13 cellular contexts compared by ENCODE assay signal in genomic region chr22:27136596-27136995, GRCh38.
DNase-seq lines count a peak whose midpoint lies in the region; ATAC-seq and TF ChIP-seq lines count a peak whose summit lies in the region.
"Had no signal": no experiment of that assay in that cellular context is flagged by ENCODE, and none has a peak within 500 bp of the region (broad histone marks: within the 10 kb centered on the region; RNA-seq: fewer than 3 reads in every experiment).

No MANE protein-coding gene starts in this region.

- no peak overlapping the region for H3K4me2 ChIP-seq in mesenchymal stem cell (ENCODE audit: low read length, poor library complexity, severe bottlenecking)
- H3K4me2 ChIP-seq: BLaER1 had no signal

- H3K4me1 ChIP-seq in HEK293 (ENCODE audit: control insufficient read depth, insufficient read depth, low read length), result no peaks in the 10 kb centered on the region
- H3K4me1 ChIP-seq in mesenchymal stem cell (ENCODE audit: control insufficient read depth, insufficient read depth, low read depth, low read length), result peaks cover 30% of the 10 kb centered on the region

- POLR2A ChIA-PET in HEK293 (lab: Yijun Ruan, JAX), result interaction anchor here (1.7 kb wide), 1 partner anchor 10 kb away, joined by 3 read pairs; no protein-coding TSS in a partner anchor

- peak overlapping the region in 1 of 2 experiments; percentile 38 for H3K4ac ChIP-seq in mesenchymal stem cell (ENCODE audit: low read depth in 1 of 2, low read length in 2 of 2)

- H3K23ac ChIP-seq in mesenchymal stem cell (ENCODE audit: low read length in 2 of 2), result no peak overlapping the region

- H3K27ac ChIP-seq in HEK293 (ENCODE audit: extremely low read depth, low read depth, low read length), result no peak overlapping the region
- H3K27ac ChIP-seq in mesenchymal stem cell (ENCODE audit: low read length, poor library complexity, severe bottlenecking), result no peak overlapping the region
- H3K27ac ChIP-seq: 22Rv1, BLaER1, HL-60 had no signal

- H3K27me3 ChIP-seq in mesenchymal stem cell (ENCODE audit: control insufficient read depth in 1 of 2, insufficient read depth in 1 of 2, low read length in 2 of 2), result peaks cover 0 to 44% of the 10 kb centered on the region in 2 experiments
- H3K27me3 ChIP-seq: BLaER1 had no signal

- peak overlapping the region; percentile 6 to 61 for H2BK12ac ChIP-seq in mesenchymal stem cell (ENCODE audit: low read length in 2 of 2)

- ATAC-seq in HG03025 (IDR thresholded peaks at IDR 0.05; ENCODE audit: low FRiP score, unreplicated experiment), result no peak
- ATAC-seq: CD8-positive, alpha-beta T cell had no signal

- peak overlapping the region; percentile 32 for H2BK5ac ChIP-seq in mesenchymal stem cell (ENCODE audit: low read depth, low read length, poor library complexity, severe bottlenecking)

- H3K4me3 ChIP-seq in HEK293 (ENCODE audit: low read depth, low read length) (no peak overlapping the region), mesenchymal stem cell (ENCODE audit: insufficient read depth in 1 of 2, low read depth in 1 of 2, low read length in 2 of 2) (no peak overlapping the region)
- H3K4me3 ChIP-seq: BLaER1 had no signal

- no peaks in the 10 kb centered on the region for H3K36me3 Mint-ChIP-seq in osteocyte (ENCODE audit: unreplicated experiment)
- no peaks in the 10 kb centered on the region for H3K36me3 Mint-ChIP-seq in activated T-cell treated with anti-CD3 and anti-CD28 coated beads, Interleukin-2, amount 50 U/mL, for 24 hours (ENCODE audit: low read depth)
- H3K36me3 Mint-ChIP-seq: CD8-positive, alpha-beta T cell had no signal

- no peak overlapping the region for H3K9ac ChIP-seq in mesenchymal stem cell (ENCODE audit: low read length)
- H3K9ac ChIP-seq: BLaER1 had no signal

- peak overlapping the region; percentile 94 for H2AK5ac ChIP-seq in mesenchymal stem cell (ENCODE audit: low read length, severe bottlenecking)

- DNase-seq in DMS 273 (lab: John Stamatoyannopoulos, UW; ENCODE audit: unreplicated experiment) (peak; percentile 57), DMS 273 treated with DMSO at 0.1 percent for 48 hours (lab: John Stamatoyannopoulos, UW) (no peak), mesenchymal stem cell (no peak), osteocyte (ENCODE audit: extremely low spot score, unreplicated experiment) (no peak)
- DNase-seq in activated T-cell treated with anti-CD3 and anti-CD28 coated beads, Interleukin-2, amount 50 U/mL, for 24 hours, result no peak
- DNase-seq: Calu3; CD8-positive, alpha-beta T cell; H9 had no signal

- no peak overlapping the region for H3K4me3 Mint-ChIP-seq in osteocyte (ENCODE audit: unreplicated experiment)
- H3K4me3 Mint-ChIP-seq in activated T-cell treated with anti-CD3 and anti-CD28 coated beads, Interleukin-2, amount 50 U/mL, for 24 hours, result no peak overlapping the region
- H3K4me3 Mint-ChIP-seq: CD8-positive, alpha-beta T cell; H9 had no signal

- H4K8ac ChIP-seq in mesenchymal stem cell (ENCODE audit: low read length), result no peak overlapping the region

- no peak overlapping the region for H2BK15ac ChIP-seq in mesenchymal stem cell (ENCODE audit: low read depth, poor library complexity, severe bottlenecking)

- TF ChIP-seq CTCF in HEK293 (tag by site-specific recombination; IDR thresholded peaks at IDR 0.05) (no peak), osteocyte (IDR thresholded peaks at IDR 0.05) (no peak)

- 100% methylated on average over 2 of the region's 2 CpGs for WGBS in mesenchymal stem cell

- peak overlapping the region; percentile 51 for H3K27ac Mint-ChIP-seq in osteocyte (ENCODE audit: unreplicated experiment)
- no peak overlapping the region for H3K27ac Mint-ChIP-seq in activated T-cell treated with anti-CD3 and anti-CD28 coated beads, Interleukin-2, amount 50 U/mL, for 24 hours
- H3K27ac Mint-ChIP-seq: CD8-positive, alpha-beta T cell had no signal

- no peak overlapping the region for H3K14ac ChIP-seq in mesenchymal stem cell (ENCODE audit: low read length in 2 of 2)

- H3K18ac ChIP-seq in mesenchymal stem cell (ENCODE audit: low read depth in 1 of 2, low read length in 2 of 2), result peak overlapping the region in 1 of 2 experiments; percentile 46

- H2AFZ ChIP-seq in mesenchymal stem cell (ENCODE audit: low read depth, low read length), result no peak overlapping the region

- CTCF ChIA-PET in HEK293 (lab: Yijun Ruan, JAX), result interaction anchor here (1.5 kb wide), 1 partner anchor 16 kb away, joined by 3 read pairs; no protein-coding TSS in a partner anchor

- H3K27me3 Mint-ChIP-seq in osteocyte (ENCODE audit: unreplicated experiment), result no peaks in the 10 kb centered on the region
- peaks cover 31% of the 10 kb centered on the region for H3K27me3 Mint-ChIP-seq in activated T-cell treated with anti-CD3 and anti-CD28 coated beads, Interleukin-2, amount 50 U/mL, for 24 hours

- H2BK120ac ChIP-seq in mesenchymal stem cell (ENCODE audit: low read depth, low read length), result no peak overlapping the region

- peak overlapping the region; percentile 19 for H4K91ac ChIP-seq in mesenchymal stem cell (ENCODE audit: low read length)

- peaks cover 8% of the 10 kb centered on the region for H3K9me3 Mint-ChIP-seq in osteocyte (ENCODE audit: unreplicated experiment)
- H3K9me3 Mint-ChIP-seq in activated T-cell treated with anti-CD3 and anti-CD28 coated beads, Interleukin-2, amount 50 U/mL, for 24 hours, result peaks cover 5% of the 10 kb centered on the region

- H3K79me1 ChIP-seq in mesenchymal stem cell (replicated peaks; ENCODE audit: low read length, poor library complexity, severe bottlenecking), result no peaks in the 10 kb centered on the region

- H3K4me1 Mint-ChIP-seq in osteocyte (ENCODE audit: unreplicated experiment), result peaks cover 79% of the 10 kb centered on the region
- no peaks in the 10 kb centered on the region for H3K4me1 Mint-ChIP-seq in activated T-cell treated with anti-CD3 and anti-CD28 coated beads, Interleukin-2, amount 50 U/mL, for 24 hours (ENCODE audit: low read depth)

- H3K9me3 ChIP-seq in HEK293 (ENCODE audit: control insufficient read depth, insufficient read depth, low read depth, low read length) (no peaks in the 10 kb centered on the region), mesenchymal stem cell (ENCODE audit: control insufficient read depth, low read length) (peaks cover 12% of the 10 kb centered on the region)

- no peaks in the 10 kb centered on the region for H3K36me3 ChIP-seq in HEK293 (ENCODE audit: control insufficient read depth in 2 of 2, insufficient read depth in 1 of 2, low read length in 2 of 2)
- no peaks in the 10 kb centered on the region for H3K36me3 ChIP-seq in mesenchymal stem cell (ENCODE audit: control insufficient read depth in 1 of 2, insufficient read depth in 2 of 2, low read depth in 1 of 2, low read length in 2 of 2)
- H3K36me3 ChIP-seq: BLaER1 had no signal

TF ChIP-seq in HEK293, 187 proteins besides CTCF, POLR2A, EP300 and RAD21:
- TF ChIP-seq ZNF350 (tag by site-specific recombination; IDR thresholded peaks at IDR 0.05) (peak; percentile 92), ZNF747 (tag by site-specific recombination; IDR thresholded peaks at IDR 0.05) (no peak)
